In genomic region chr12:90909069-90909676, GRCh38 we compare ENCODE assay signal across 8 cellular contexts. TPM values are rescaled to one million over a fixed set of nuclear protein-coding genes. Genes with fewer than 3 reads are reported as not detected.
A peak's percentile ranks its signal among the peaks of the same experiment; 100 is the strongest.
DNase-seq lines count a peak whose midpoint lies in the region; ATAC-seq and TF ChIP-seq lines count a peak whose summit lies in the region.

No MANE protein-coding gene starts in this region.

- H3K36me3 ChIP-seq in colonic mucosa, result no peaks in the 10 kb centered on the region

- CTCF ChIA-PET in AG04450 (lab: Charles Lee), result interaction anchor here (0.7 to 1.6 kb wide), 13 partner anchors 9 to 1373 kb away, joined by 3 to 8 read pairs (median 3); no protein-coding TSS in a partner anchor

- H3K9me3 ChIP-seq in AG04450 (ENCODE audit: control insufficient read depth, insufficient read depth, low read length) (no peaks in the 10 kb centered on the region), colonic mucosa (no peaks in the 10 kb centered on the region)

- intact Hi-C loops in colonic mucosa (cut with DNase I), result no loop called here

- H3K4me3 ChIP-seq in AG04450 (ENCODE audit: low read depth, low read length) (no peak overlapping the region), colonic mucosa (no peak overlapping the region)

- peak; percentile 52 for ATAC-seq in GM18868 (IDR thresholded peaks at IDR 0.05; ENCODE audit: unreplicated experiment)
- no peak for ATAC-seq in GM19395 (IDR thresholded peaks at IDR 0.05; ENCODE audit: unreplicated experiment)
- ATAC-seq in HG03196 (IDR thresholded peaks at IDR 0.05; ENCODE audit: unreplicated experiment), result no peak

- no peaks in the 10 kb centered on the region for H3K27me3 ChIP-seq in AG04450 (ENCODE audit: control insufficient read depth, insufficient read depth, low read length)
- H3K27me3 ChIP-seq in colonic mucosa, result no peaks in the 10 kb centered on the region

- H3K9ac ChIP-seq in colonic mucosa (ENCODE audit: low read depth in 2 of 2, low read length in 2 of 2), result no peak overlapping the region

- DNase-seq in AG04450 (ENCODE audit: low read depth, low spot score), result no peak
- peak; percentile 47 to 74 for DNase-seq in NCI-H526 (lab: John Stamatoyannopoulos, UW)
- peak; percentile 18 for DNase-seq in colonic mucosa
- peak; percentile 24 for DNase-seq in midbrain (lab: John Stamatoyannopoulos, UW)
- no peak for DNase-seq in stimulated activated CD4-positive, alpha-beta T cell treated with anti-CD3 and anti-CD28 coated beads, Interleukin-15, amount 100 ng/mL, for 24 hours

- H3K4me1 ChIP-seq in colonic mucosa, result no peaks in the 10 kb centered on the region

- H3K27ac ChIP-seq in AG04450 (ENCODE audit: low read depth, low read length), result no peak overlapping the region
- no peak overlapping the region for H3K27ac ChIP-seq in colonic mucosa

- peak; percentile 84 for TF ChIP-seq CTCF in AG04450 (IDR thresholded peaks at IDR 0.05; ENCODE audit: low read depth, low read length)
- peak; percentile 62 for TF ChIP-seq CTCF in colonic mucosa (IDR thresholded peaks at IDR 0.05)

- POLR2A ChIA-PET in AG04450 (lab: Yijun Ruan, JAX), result no interaction called here

RNA-seq across cellular contexts. Expression of gene CCER1, which starts 45.8 kb away (rescaled TPM):
- polyA plus RNA-seq in AG04450 (2011; rRNA removed), result not detected in 2 replicates
- polyA minus RNA-seq in AG04450 (2011; rRNA and poly(A)+ RNA removed), result not detected in 2 replicates
- total RNA-seq in colonic mucosa, result not detected

Comparison
In these comparisons a context has a peak if more than half of its experiments do, and no peak if none do; other contexts are left out.
1. DNase-seq: peak in NCI-H526 (2 of 2), colonic mucosa (single experiment) and midbrain (single experiment); none in AG04450 (single experiment) and stimulated activated CD4-positive, alpha-beta T cell treated with anti-CD3 and anti-CD28 coated beads, Interleukin-15, amount 100 ng/mL, for 24 hours (single experiment).